ENCODE assay signal across 8 cellular contexts in genomic region chr7:24756545-24756988, GRCh38. TPM values are rescaled to one million over a fixed set of nuclear protein-coding genes. Genes with fewer than 3 reads are reported as not detected.
DNase-seq lines count a peak whose midpoint lies in the region; ATAC-seq, FAIRE-seq and TF ChIP-seq lines count a peak whose summit lies in the region.

No MANE protein-coding gene starts in this region.

- FAIRE-seq in GM12892 (lab: Jason Lieb, UNC) = no peak

- intact Hi-C loops in CD14-positive monocyte (cut with micrococcal nuclease) = no loop called here

- H3K4me1 Mint-ChIP-seq in CD14-positive monocyte = peaks cover 33% of the 10 kb centered on the region
- peaks cover 29% of the 10 kb centered on the region for H3K4me1 Mint-ChIP-seq in activated CD4-positive, alpha-beta T cell treated with anti-CD3 and anti-CD28 coated beads, Interleukin-2, amount 10 ng/mL, durations not matched to agents 7 days and 5 days
- H3K4me1 Mint-ChIP-seq in neural progenitor cell = peaks cover 13% of the 10 kb centered on the region

- no peak for TF ChIP-seq CTCF in CD14-positive monocyte (IDR thresholded peaks at IDR 0.05)
- no peak for TF ChIP-seq CTCF in fibroblast of lung (conservative IDR thresholded peaks at IDR 0.05 in 1 of 2, IDR thresholded peaks at IDR 0.05 in 1 of 2; ENCODE audit: low read depth in 1 of 2, low read length in 2 of 2)
- no peak for TF ChIP-seq CTCF in neural progenitor cell (IDR thresholded peaks at IDR 0.05)

- DNase-seq in CD14-positive monocyte (ENCODE audit: low spot score) (no peak), HEK293T (ENCODE audit: extremely low spot score) (peak; percentile 26), fibroblast of lung (ENCODE audit: low read depth in 2 of 2) (no peak), neural progenitor cell (ENCODE audit: low spot score) (no peak), GM12892 (ENCODE audit: insufficient read length) (no peak), NCI-H446 treated with DMSO at 0.1 percent for 48 hours (lab: John Stamatoyannopoulos, UW) (no peak)
- DNase-seq in activated CD4-positive, alpha-beta T cell treated with anti-CD3 and anti-CD28 coated beads, Interleukin-2, amount 10 ng/mL, durations not matched to agents 7 days and 5 days = no peak

- H3K27ac Mint-ChIP-seq in CD14-positive monocyte (peak overlapping the region in 6 of 7 donors; percentile 32 to 87 (median 68)), neural progenitor cell (no peak overlapping the region)
- peak overlapping the region; percentile 55 for H3K27ac Mint-ChIP-seq in activated CD4-positive, alpha-beta T cell treated with anti-CD3 and anti-CD28 coated beads, Interleukin-2, amount 10 ng/mL, durations not matched to agents 7 days and 5 days

- no peaks in the 10 kb centered on the region for H3F3A ChIP-seq in neural progenitor cell (ENCODE audit: low read depth)

- H3K27ac ChIP-seq in fibroblast of lung (ENCODE audit: insufficient read depth, low read length) = peak overlapping the region; percentile 76
- H3K27ac ChIP-seq in neural progenitor cell = no peak overlapping the region

- peaks cover 0 to 20% (median 3%) of the 10 kb centered on the region in 7 donors for H3K9me3 Mint-ChIP-seq in CD14-positive monocyte
- no peaks in the 10 kb centered on the region for H3K9me3 Mint-ChIP-seq in activated CD4-positive, alpha-beta T cell treated with anti-CD3 and anti-CD28 coated beads, Interleukin-2, amount 10 ng/mL, durations not matched to agents 7 days and 5 days
- no peaks in the 10 kb centered on the region for H3K9me3 Mint-ChIP-seq in neural progenitor cell

- H3K36me3 ChIP-seq in fibroblast of lung (ENCODE audit: control insufficient read depth, insufficient read depth, low read length) (no peaks in the 10 kb centered on the region), neural progenitor cell (no peaks in the 10 kb centered on the region)

- H3K9ac ChIP-seq in fibroblast of lung (ENCODE audit: insufficient read depth, low read length) (peak overlapping the region; percentile 84), neural progenitor cell (no peak overlapping the region)

- H3K27me3 Mint-ChIP-seq in CD14-positive monocyte (ENCODE audit: low read depth in 3 of 3) (peaks cover 29 to 75% (median 30%) of the 10 kb centered on the region in 3 donors), neural progenitor cell (ENCODE audit: insufficient read depth, low read depth) (peaks cover 7% of the 10 kb centered on the region)
- peaks cover 39% of the 10 kb centered on the region for H3K27me3 Mint-ChIP-seq in activated CD4-positive, alpha-beta T cell treated with anti-CD3 and anti-CD28 coated beads, Interleukin-2, amount 10 ng/mL, durations not matched to agents 7 days and 5 days

- POLR2A ChIA-PET in HEK293T (lab: Yijun Ruan, JAX) = interaction anchor here (0.6 to 1.6 kb wide), 3 partner anchors 8 to 314 kb away, joined by 3 to 5 read pairs (median 4); no protein-coding TSS in a partner anchor
- POLR2A ChIA-PET in activated CD4-positive, alpha-beta T cell treated with anti-CD3 and anti-CD28 coated beads, Interleukin-2, amount 10 ng/mL, durations not matched to agents 7 days and 5 days (lab: Charles Lee) = no interaction called here

- no peak for TF ChIP-seq POLR2A in GM12892 (IDR thresholded peaks at IDR 0.05; ENCODE audit: low read depth, low read length)

- H3K9me3 ChIP-seq in fibroblast of lung (ENCODE audit: control insufficient read depth, insufficient read depth, low read depth, low read length) (no peaks in the 10 kb centered on the region), neural progenitor cell (ENCODE audit: low read depth) (no peaks in the 10 kb centered on the region)

- H4K20me1 ChIP-seq in fibroblast of lung (ENCODE audit: control insufficient read depth, extremely low read depth, insufficient read depth, low read length) (no peaks in the 10 kb centered on the region), neural progenitor cell (ENCODE audit: low read depth) (no peaks in the 10 kb centered on the region)

- H3K4me1 ChIP-seq in fibroblast of lung (ENCODE audit: control insufficient read depth, extremely low read depth, insufficient read depth, low read length) (peaks cover 4% of the 10 kb centered on the region), neural progenitor cell (peaks cover 18% of the 10 kb centered on the region)

- CTCF ChIA-PET in HEK293T (lab: Yijun Ruan, JAX) = interaction anchor here (1.5 kb wide), 1 partner anchor 91 kb away, joined by 4 read pairs; no protein-coding TSS in a partner anchor
- CTCF ChIA-PET in activated CD4-positive, alpha-beta T cell treated with anti-CD3 and anti-CD28 coated beads, Interleukin-2, amount 10 ng/mL, durations not matched to agents 7 days and 5 days (lab: Charles Lee) = interaction anchor here (0.8 to 1.6 kb wide), 3 partner anchors 8 to 342 kb away, joined by 3 read pairs; no protein-coding TSS in a partner anchor

- peak overlapping the region; percentile 81 to 92 for H3K4me3 Mint-ChIP-seq in CD14-positive monocyte
- peak overlapping the region; percentile 79 for H3K4me3 Mint-ChIP-seq in activated CD4-positive, alpha-beta T cell treated with anti-CD3 and anti-CD28 coated beads, Interleukin-2, amount 10 ng/mL, durations not matched to agents 7 days and 5 days
- H3K4me3 Mint-ChIP-seq in neural progenitor cell = peak overlapping the region; percentile 91

- H3K79me2 ChIP-seq in fibroblast of lung (ENCODE audit: control insufficient read depth, insufficient read depth, low read length) (no peaks in the 10 kb centered on the region), neural progenitor cell (ENCODE audit: low read depth) (no peaks in the 10 kb centered on the region)

- H3K27me3 ChIP-seq in fibroblast of lung (ENCODE audit: control insufficient read depth, insufficient read depth, low read length) (no peaks in the 10 kb centered on the region), neural progenitor cell (peaks cover 40% of the 10 kb centered on the region)

- H3K36me3 Mint-ChIP-seq in CD14-positive monocyte (peaks cover 3 to 9% of the 10 kb centered on the region in 2 donors), neural progenitor cell (no peaks in the 10 kb centered on the region)
- H3K36me3 Mint-ChIP-seq in activated CD4-positive, alpha-beta T cell treated with anti-CD3 and anti-CD28 coated beads, Interleukin-2, amount 10 ng/mL, durations not matched to agents 7 days and 5 days (ENCODE audit: low read depth) = no peaks in the 10 kb centered on the region

- ATAC-seq in HG02870 (IDR thresholded peaks at IDR 0.05; ENCODE audit: unreplicated experiment) = no peak

- peak overlapping the region; percentile 83 for H3K4me2 ChIP-seq in fibroblast of lung (ENCODE audit: extremely low read depth, insufficient read depth, low read length)
- peak overlapping the region; percentile 92 for H3K4me2 ChIP-seq in neural progenitor cell

- H2AFZ ChIP-seq in fibroblast of lung (ENCODE audit: low read length) = peak overlapping the region; percentile 81
- peak overlapping the region; percentile 93 for H2AFZ ChIP-seq in neural progenitor cell (replicated peaks)

- H3K4me3 ChIP-seq in fibroblast of lung (replicated peaks in 1 of 4; ENCODE audit: control extremely low read depth in 1 of 4, insufficient read depth in 1 of 4, low read depth in 3 of 4, low read length in 4 of 4) (peak overlapping the region; percentile 59 to 73 (median 66)), neural progenitor cell (peak overlapping the region; percentile 73)

TF ChIP-seq in HEK293T, 16 proteins besides CTCF, POLR2A, EP300 and RAD21:
- TF ChIP-seq ARNT (IDR thresholded peaks at IDR 0.05) (no peak), FOXM1 (IDR thresholded peaks at IDR 0.05; ENCODE audit: borderline replicate concordance) (no peak), L3MBTL2 (conservative IDR thresholded peaks at IDR 0.05) (peak; percentile 74), BHLHE40 (IDR thresholded peaks at IDR 0.05; ENCODE audit: borderline replicate concordance) (no peak), CTBP1 (IDR thresholded peaks at IDR 0.05; ENCODE audit: borderline replicate concordance) (no peak), SUZ12 (IDR thresholded peaks at IDR 0.05) (no peak), SP1 (IDR thresholded peaks at IDR 0.05) (no peak), HDGF (IDR thresholded peaks at IDR 0.05; ENCODE audit: borderline replicate concordance) (no peak)

RNA-seq across cellular contexts. Expression of gene GSDME, which starts 0.7 kb away (rescaled TPM):
- 1 to 10 TPM in 1 of 2 donors, not detected in 1; 2.3 TPM for polyA plus RNA-seq in CD14-positive monocyte
- 1 to 10 TPM; 1.8 to 2.1 TPM for total RNA-seq in activated CD4-positive, alpha-beta T cell treated with anti-CD3 and anti-CD28 coated beads, Interleukin-2, amount 10 ng/mL, durations not matched to agents 7 days and 5 days
- 40.1 and 57.1 TPM in 2 replicates for total RNA-seq in fibroblast of lung
- 28.1 and 40.8 TPM in 2 replicates for polyA plus RNA-seq in fibroblast of lung
- 29.2 and 38.8 TPM in 2 replicates for polyA plus RNA-seq in fibroblast of lung (2012)
- polyA minus RNA-seq in fibroblast of lung (ENCODE audit: low replicate concordance) = 25.6 and 44.5 TPM in 2 replicates
- 12.8 and 15.5 TPM in 2 replicates for total RNA-seq in neural progenitor cell (ENCODE audit: low replicate concordance)
- 190 TPM for polyA plus RNA-seq in GM12892 (2012; ENCODE audit: missing spikeins)
